ENCODE assay signal across 15 cellular contexts in the genomic region with DNA sequence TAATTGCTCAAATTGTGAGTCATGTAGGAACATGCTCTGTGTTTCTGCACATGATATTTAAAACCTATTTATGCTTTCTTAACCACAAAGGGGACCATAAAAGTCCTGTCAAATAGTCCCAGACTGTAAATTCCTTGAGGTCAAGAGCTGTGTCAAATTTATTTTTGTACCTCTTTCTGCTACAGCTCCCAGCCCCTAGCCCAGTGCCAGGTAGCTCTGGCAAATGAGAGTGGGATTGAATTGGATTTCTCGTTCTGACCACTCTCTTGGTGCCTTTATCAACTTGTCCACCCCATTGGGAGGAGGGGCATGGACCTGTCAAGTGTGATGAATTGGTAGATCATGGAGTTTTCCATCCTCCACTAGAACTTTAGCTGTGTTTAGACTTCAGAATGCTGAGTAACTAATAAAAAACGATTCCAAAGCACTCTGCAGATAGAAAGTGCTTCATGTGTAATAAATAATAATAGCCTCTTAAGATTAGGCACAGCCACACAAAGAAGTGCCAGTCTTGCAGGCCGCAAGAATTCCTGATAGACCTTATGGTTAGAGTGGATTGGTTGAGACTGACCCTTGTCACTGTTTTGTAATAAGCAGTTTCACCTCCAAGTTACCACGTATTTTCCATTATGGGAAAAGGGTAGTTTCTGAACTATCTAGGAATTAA.
DNase-seq lines count a peak whose midpoint lies in the region; ATAC-seq and TF ChIP-seq lines count a peak whose summit lies in the region.
"Had no signal": no experiment of that assay in that cellular context is flagged by ENCODE, and none has a peak within 500 bp of the region (broad histone marks: within the 10 kb centered on the region; RNA-seq: fewer than 3 reads in every experiment).

No MANE protein-coding gene starts in this region.

- no peaks in the 10 kb centered on the region for H3K27me3 ChIP-seq in thoracic aorta (replicated peaks; ENCODE audit: insufficient read depth)
- H3K27me3 ChIP-seq: body of pancreas had no signal

- no peaks in the 10 kb centered on the region for H3K36me3 ChIP-seq in thoracic aorta
- H3K36me3 ChIP-seq: HAP-1 had no signal

- CTCF ChIA-PET in HEK293T (lab: Yijun Ruan, JAX): interaction anchor here (0.6 kb wide), 2 partner anchors 130 to 188 kb away, joined by 4 read pairs; no protein-coding TSS in a partner anchor

- TF ChIP-seq CTCF in thoracic aorta (IDR thresholded peaks at IDR 0.05): no peak

- H3K4me1 ChIP-seq in thoracic aorta (ENCODE audit: control insufficient read depth in 1 of 2, low read depth in 2 of 2): peaks cover 43 to 98% of the 10 kb centered on the region in 2 donors
- H3K4me1 ChIP-seq: body of pancreas had no signal

- no peaks in the 10 kb centered on the region for H3K9me3 ChIP-seq in thoracic aorta
- H3K9me3 ChIP-seq: body of pancreas, HAP-1 had no signal

- H3K4me3 ChIP-seq in thoracic aorta: no peak overlapping the region
- H3K4me3 ChIP-seq: body of pancreas, HAP-1, PC-9 had no signal

- no peak for ATAC-seq in thoracic aorta (ENCODE audit: insufficient number of reproducible peaks, low FRiP score, low read depth)
- ATAC-seq: activated CD4-positive, alpha-beta T cell treated with anti-CD3 and anti-CD28 coated beads for 36 hours; activated T-cell treated with anti-CD3 and anti-CD28 coated beads, Interleukin-2, amount 50 U/mL, for 4 hours; body of pancreas had no signal

- H3K27ac ChIP-seq in thoracic aorta: peak overlapping the region; percentile 96 to 99
- H3K27ac ChIP-seq: body of pancreas, PC-9 had no signal

- POLR2A ChIA-PET in HEK293T (lab: Yijun Ruan, JAX): interaction anchor here (0.8 to 1.4 kb wide), 2 partner anchors 9 to 529 kb away, joined by 3 read pairs; a partner anchor contains a TSS

- DNase-seq in HEK293T (ENCODE audit: extremely low spot score) (no peak), astrocyte of the hippocampus (ENCODE audit: low read depth, low spot score) (peak; percentile 49), left kidney (ENCODE audit: low read depth, low spot score) (peak; percentile 60), thoracic aorta (ENCODE audit: low spot score) (no peak), NCI-H1048 (lab: John Stamatoyannopoulos, UW) (no peak), NCI-H1694 (lab: John Stamatoyannopoulos, UW) (no peak)
- DNase-seq in activated effector memory CD4-positive, alpha-beta T cell treated with Interleukin-2 at 50 U/mL for 16 hours: no peak
- DNase-seq: activated CD4-positive, alpha-beta T cell treated with anti-CD3 and anti-CD28 coated beads for 36 hours; activated T-cell treated with anti-CD3 and anti-CD28 coated beads, Interleukin-2, amount 50 U/mL, for 4 hours; body of pancreas; effector memory CD4-positive, alpha-beta T cell; NCI-H1092; NCI-H446 treated with DMSO at 0.1 percent for 48 hours; PC-9 had no signal

TF ChIP-seq in HEK293T, 16 proteins besides CTCF, POLR2A, EP300 and RAD21:
- TF ChIP-seq BHLHE40 (IDR thresholded peaks at IDR 0.05; ENCODE audit: borderline replicate concordance) (no peak), HDGF (IDR thresholded peaks at IDR 0.05; ENCODE audit: borderline replicate concordance) (no peak), TARDBP (IDR thresholded peaks at IDR 0.05) (no peak), FOXM1 (IDR thresholded peaks at IDR 0.05; ENCODE audit: borderline replicate concordance) (no peak), FOXK2 (IDR thresholded peaks at IDR 0.05) (no peak), LEF1 (IDR thresholded peaks at IDR 0.05; ENCODE audit: borderline replicate concordance) (no peak), L3MBTL2 (conservative IDR thresholded peaks at IDR 0.05) (no peak), ARNT (IDR thresholded peaks at IDR 0.05) (peak; percentile 30; the same call in 1 of the 2 replicates), ZNF384 (IDR thresholded peaks at IDR 0.05) (no peak), CTBP1 (IDR thresholded peaks at IDR 0.05; ENCODE audit: borderline replicate concordance) (no peak; the same call in 1 of the 2 replicates)
- TF ChIP-seq, protein P1, sequence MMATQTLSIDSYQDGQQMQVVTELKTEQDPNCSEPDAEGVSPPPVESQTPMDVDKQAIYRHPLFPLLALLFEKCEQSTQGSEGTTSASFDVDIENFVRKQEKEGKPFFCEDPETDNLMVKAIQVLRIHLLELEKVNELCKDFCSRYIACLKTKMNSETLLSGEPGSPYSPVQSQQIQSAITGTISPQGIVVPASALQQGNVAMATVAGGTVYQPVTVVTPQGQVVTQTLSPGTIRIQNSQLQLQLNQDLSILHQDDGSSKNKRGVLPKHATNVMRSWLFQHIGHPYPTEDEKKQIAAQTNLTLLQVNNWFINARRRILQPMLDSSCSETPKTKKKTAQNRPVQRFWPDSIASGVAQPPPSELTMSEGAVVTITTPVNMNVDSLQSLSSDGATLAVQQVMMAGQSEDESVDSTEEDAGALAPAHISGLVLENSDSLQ (IDR thresholded peaks at IDR 0.05): peak; percentile 85

Comparison
In these comparisons a context has a peak if more than half of its experiments do, and no peak if none do; other contexts are left out.
1. DNase-seq: peak in astrocyte of the hippocampus (single experiment) and left kidney (single experiment); none in HEK293T (single experiment), thoracic aorta (single experiment), NCI-H1048 (single experiment), activated effector memory CD4-positive, alpha-beta T cell treated with Interleukin-2 at 50 U/mL for 16 hours (single experiment) and NCI-H1694 (single experiment).